In the genomic region with DNA sequence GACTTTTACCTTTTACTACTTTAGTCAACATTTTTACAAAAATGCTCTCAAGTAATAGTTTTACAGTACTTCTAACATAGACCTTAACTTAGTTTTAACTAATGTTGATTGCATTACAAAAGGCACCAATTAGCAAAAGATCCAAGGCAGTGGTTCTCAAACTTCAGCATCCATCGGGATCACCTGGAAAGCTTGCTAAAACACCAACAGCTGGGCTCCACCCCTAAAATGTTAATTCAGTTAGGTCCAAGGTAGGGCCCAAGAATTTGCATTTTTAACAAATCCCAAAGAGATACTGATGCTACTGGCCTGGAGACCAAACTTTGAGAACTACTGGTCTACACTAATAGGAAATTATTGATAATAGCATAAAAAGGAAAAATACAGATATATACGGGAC, we compare ENCODE assay signal across 27 cellular contexts.
"Had no signal": no experiment of that assay in that cellular context is flagged by ENCODE, and none has a peak within 500 bp of the region (broad histone marks: within the 10 kb centered on the region; RNA-seq: fewer than 3 reads in every experiment).

No MANE protein-coding gene starts in this region.

- H3K27me3 Mint-ChIP-seq: activated B cell treated with CpG ODN at 0.5 μM for 24 hours; activated CD4-positive, alpha-beta T cell treated with anti-CD3 and anti-CD28 coated beads for 36 hours; activated CD8-positive, alpha-beta memory T cell treated with anti-CD3 and anti-CD28 coated beads, Interleukin-2, amount 10 ng/mL, durations not matched to agents 7 days and 5 days; central memory CD8-positive, alpha-beta T cell; progenitor cell of endocrine pancreas; stimulated activated memory B cell treated with anti-CD40 and anti-IgM and Interleukin-4, amounts not matched to agents 10 μg/mL and 1 μg/mL and 100 μg/mL, for 72 hours; T-helper 17 cell had no signal

- H3K4me1 ChIP-seq: breast epithelium had no signal

- H3K27ac Mint-ChIP-seq: activated B cell treated with CpG ODN at 0.5 μM for 24 hours; activated CD4-positive, alpha-beta T cell treated with anti-CD3 and anti-CD28 coated beads for 36 hours; activated CD8-positive, alpha-beta memory T cell treated with anti-CD3 and anti-CD28 coated beads, Interleukin-2, amount 10 ng/mL, durations not matched to agents 7 days and 5 days; activated CD8-positive, alpha-beta T cell treated with anti-CD3 and anti-CD28 coated beads, Interleukin-2, amount 10 ng/mL, durations not matched to agents 7 days and 5 days; activated naive CD4-positive, alpha-beta T cell treated with anti-CD3 and anti-CD28 coated beads, Interleukin-2, amount 50 U/mL, for 72 hours; activated T-cell treated with anti-CD3 and anti-CD28 coated beads, Interleukin-2, amount 50 U/mL, for 72 hours; nephron; progenitor cell of endocrine pancreas; stimulated activated memory B cell treated with anti-CD40 and anti-IgM and Interleukin-4, amounts not matched to agents 10 μg/mL and 1 μg/mL and 100 μg/mL, for 72 hours; T-helper 17 cell had no signal

- H3K4me3 Mint-ChIP-seq: activated B cell treated with CpG ODN at 0.5 μM for 24 hours; activated CD4-positive, alpha-beta T cell treated with anti-CD3 and anti-CD28 coated beads for 36 hours; activated CD8-positive, alpha-beta memory T cell treated with anti-CD3 and anti-CD28 coated beads, Interleukin-2, amount 10 ng/mL, durations not matched to agents 7 days and 5 days; activated CD8-positive, alpha-beta T cell treated with anti-CD3 and anti-CD28 coated beads, Interleukin-2, amount 10 ng/mL, durations not matched to agents 7 days and 5 days; activated T-cell treated with anti-CD3 and anti-CD28 coated beads, Interleukin-2, amount 50 U/mL, for 72 hours; central memory CD8-positive, alpha-beta T cell; nephron; stimulated activated memory B cell treated with anti-CD40 and anti-IgM and Interleukin-4, amounts not matched to agents 10 μg/mL and 1 μg/mL and 100 μg/mL, for 72 hours; T-helper 17 cell had no signal

- H3K27ac ChIP-seq: ovary had no signal

- H3K9me3 Mint-ChIP-seq: activated B cell treated with CpG ODN at 0.5 μM for 24 hours; activated naive CD4-positive, alpha-beta T cell treated with anti-CD3 and anti-CD28 coated beads, Interleukin-2, amount 50 U/mL, for 72 hours; activated T-cell treated with anti-CD3 and anti-CD28 coated beads, Interleukin-2, amount 50 U/mL, for 72 hours; central memory CD8-positive, alpha-beta T cell; nephron; stimulated activated memory B cell treated with anti-CD40 and anti-IgM and Interleukin-4, amounts not matched to agents 10 μg/mL and 1 μg/mL and 100 μg/mL, for 72 hours had no signal

- H3K4me3 ChIP-seq: breast epithelium, ovary, smooth muscle cell, testis had no signal

- H3K27me3 ChIP-seq: breast epithelium, ovary, testis had no signal

- H3K36me3 ChIP-seq: breast epithelium, ovary had no signal

- DNase-seq: activated B cell treated with CpG ODN at 0.5 μM for 24 hours; activated CD4-positive, alpha-beta T cell treated with anti-CD3 and anti-CD28 coated beads for 36 hours; activated CD8-positive, alpha-beta memory T cell treated with anti-CD3 and anti-CD28 coated beads, Interleukin-2, amount 10 ng/mL, durations not matched to agents 7 days and 5 days; activated CD8-positive, alpha-beta T cell treated with anti-CD3 and anti-CD28 coated beads, Interleukin-2, amount 10 ng/mL, durations not matched to agents 7 days and 5 days; activated naive CD4-positive, alpha-beta T cell; activated T-cell treated with anti-CD3 and anti-CD28 coated beads for 4 hours; activated T-cell treated with anti-CD3 and anti-CD28 coated beads, Interleukin-2, amount 50 U/mL, for 72 hours; dermis blood vessel endothelial cell; effector CD8-positive, alpha-beta T cell; islet precursor cell; mammary epithelial cell; ovary; retina; stimulated activated CD4-positive, alpha-beta T cell treated with anti-CD3 and anti-CD28 coated beads, Interleukin-1b, Interleukin-23, amount 100 ng/mL, for 48 hours; stimulated activated CD4-positive, alpha-beta T cell treated with anti-CD3 and anti-CD28 coated beads, Interleukin-4, amount 100 ng/mL, for 4 hours; stimulated activated CD8-positive, alpha-beta memory T cell treated with anti-CD3 and anti-CD28 coated beads, Interleukin-4, amount 100 ng/mL, for 48 hours; T-helper 17 cell; T1000; testis; trophoblast cell had no signal

- ATAC-seq: activated CD4-positive, alpha-beta T cell treated with anti-CD3 and anti-CD28 coated beads for 36 hours; activated CD8-positive, alpha-beta memory T cell treated with anti-CD3 and anti-CD28 coated beads, Interleukin-2, amount 10 ng/mL, durations not matched to agents 7 days and 5 days; activated CD8-positive, alpha-beta T cell treated with anti-CD3 and anti-CD28 coated beads, Interleukin-2, amount 10 ng/mL, durations not matched to agents 7 days and 5 days; activated naive CD4-positive, alpha-beta T cell treated with anti-CD3 and anti-CD28 coated beads, Interleukin-2, amount 50 U/mL, for 72 hours; activated T-cell treated with anti-CD3 and anti-CD28 coated beads, Interleukin-2, amount 50 U/mL, for 72 hours; stimulated activated memory B cell treated with anti-CD40 and anti-IgM and Interleukin-4, amounts not matched to agents 10 μg/mL and 1 μg/mL and 100 μg/mL, for 72 hours; T-helper 17 cell had no signal

- H3K9me3 ChIP-seq: breast epithelium, ovary, testis had no signal
